Comparison of ENCODE assay signal across 1 cellular context in genomic region chr4:184464759-184465454, GRCh38.
TF ChIP-seq lines count a peak whose summit lies in the region.

No MANE protein-coding gene starts in this region.

TF ChIP-seq in liver, 16 proteins besides CTCF, POLR2A, EP300 and RAD21 (continued from another document):
- TF ChIP-seq MAX (IDR thresholded peaks at IDR 0.05) = peak; percentile 13
- no peak for TF ChIP-seq TAF1 (conservative IDR thresholded peaks at IDR 0.05)
- TF ChIP-seq FOXA1 (IDR thresholded peaks at IDR 0.05) = no peak
- TF ChIP-seq RXRA (IDR thresholded peaks at IDR 0.05) = peak; percentile 72 to 75
TF ChIP-seq in liver: peak in this region for 5.
